In genomic region chr12:75087656-75088055, GRCh38 we compare ENCODE assay signal across 12 cellular contexts.
DNase-seq lines count a peak whose midpoint lies in the region; ATAC-seq and TF ChIP-seq lines count a peak whose summit lies in the region.
"Had no signal": no experiment of that assay in that cellular context is flagged by ENCODE, and none has a peak within 500 bp of the region (broad histone marks: within the 10 kb centered on the region; RNA-seq: fewer than 3 reads in every experiment).

No MANE protein-coding gene starts in this region.

- intact Hi-C loops in activated T-helper 1 cell treated with anti-CD3 and anti-CD28 coated beads, Interleukin-12 subunit alpha, Interleukin-12 subunit beta, Interleukin-2, Interleukin-4 antibody, amounts not matched to agents 30 ng/mL and 10 ng/mL and 1 ng/mL, durations not matched to agents 14 hours and 24 hours and 36 hours (cut with micrococcal nuclease) = no loop called here

- no peak overlapping the region for H3K4me3 Mint-ChIP-seq in activated T-helper 1 cell treated with anti-CD3 and anti-CD28 coated beads, Interleukin-12 subunit alpha, Interleukin-12 subunit beta, Interleukin-2, Interleukin-4 antibody, amounts not matched to agents 30 ng/mL and 10 ng/mL and 1 ng/mL, durations not matched to agents 14 hours and 24 hours and 36 hours

- no peaks in the 10 kb centered on the region for H3K9me3 Mint-ChIP-seq in activated T-helper 1 cell treated with anti-CD3 and anti-CD28 coated beads, Interleukin-12 subunit alpha, Interleukin-12 subunit beta, Interleukin-2, Interleukin-4 antibody, amounts not matched to agents 30 ng/mL and 10 ng/mL and 1 ng/mL, durations not matched to agents 14 hours and 24 hours and 36 hours

- no peaks in the 10 kb centered on the region for H3K9me3 ChIP-seq in BE2C
- H3K9me3 ChIP-seq: ascending aorta, left ventricle myocardium inferior had no signal

- H3K36me3 Mint-ChIP-seq in activated T-helper 1 cell treated with anti-CD3 and anti-CD28 coated beads, Interleukin-12 subunit alpha, Interleukin-12 subunit beta, Interleukin-2, Interleukin-4 antibody, amounts not matched to agents 30 ng/mL and 10 ng/mL and 1 ng/mL, durations not matched to agents 14 hours and 24 hours and 36 hours (ENCODE audit: low read depth) = no peaks in the 10 kb centered on the region

- ATAC-seq in HG02870 (IDR thresholded peaks at IDR 0.05; ENCODE audit: unreplicated experiment) = peak; percentile 54
- no peak for ATAC-seq in GM18520 (IDR thresholded peaks at IDR 0.05; ENCODE audit: unreplicated experiment)
- ATAC-seq in HG02852 (IDR thresholded peaks at IDR 0.05; ENCODE audit: unreplicated experiment) = no peak
- ATAC-seq: esophagus mucosa had no signal

- DNase-seq in BE2C (no peak), RPMI7951 (ENCODE audit: low read depth) (peak; percentile 15), iris pigment epithelial cell (ENCODE audit: low read depth) (peak; percentile 3), NCI-H226 (no peak)
- DNase-seq in activated T-helper 1 cell treated with anti-CD3 and anti-CD28 coated beads, Interleukin-12 subunit alpha, Interleukin-12 subunit beta, Interleukin-2, Interleukin-4 antibody, amounts not matched to agents 30 ng/mL and 10 ng/mL and 1 ng/mL, durations not matched to agents 14 hours and 24 hours and 36 hours (ENCODE audit: low spot score) = no peak
- DNase-seq: left ventricle myocardium inferior had no signal

- no peaks in the 10 kb centered on the region for H3K27me3 Mint-ChIP-seq in activated T-helper 1 cell treated with anti-CD3 and anti-CD28 coated beads, Interleukin-12 subunit alpha, Interleukin-12 subunit beta, Interleukin-2, Interleukin-4 antibody, amounts not matched to agents 30 ng/mL and 10 ng/mL and 1 ng/mL, durations not matched to agents 14 hours and 24 hours and 36 hours (ENCODE audit: insufficient read depth)

- no peak overlapping the region for H3K4me3 ChIP-seq in BE2C (ENCODE audit: low read depth, low read length)
- H3K4me3 ChIP-seq: ascending aorta, left ventricle myocardium inferior had no signal

- no peak overlapping the region for H3K27ac Mint-ChIP-seq in activated T-helper 1 cell treated with anti-CD3 and anti-CD28 coated beads, Interleukin-12 subunit alpha, Interleukin-12 subunit beta, Interleukin-2, Interleukin-4 antibody, amounts not matched to agents 30 ng/mL and 10 ng/mL and 1 ng/mL, durations not matched to agents 14 hours and 24 hours and 36 hours

- no peaks in the 10 kb centered on the region for H3K4me1 ChIP-seq in BE2C
- H3K4me1 ChIP-seq: ascending aorta, parathyroid adenoma had no signal

- H3K4me1 Mint-ChIP-seq in activated T-helper 1 cell treated with anti-CD3 and anti-CD28 coated beads, Interleukin-12 subunit alpha, Interleukin-12 subunit beta, Interleukin-2, Interleukin-4 antibody, amounts not matched to agents 30 ng/mL and 10 ng/mL and 1 ng/mL, durations not matched to agents 14 hours and 24 hours and 36 hours (ENCODE audit: low read depth) = no peaks in the 10 kb centered on the region

- TF ChIP-seq CTCF in BE2C (IDR thresholded peaks at IDR 0.05; ENCODE audit: low read depth, low read length) = peak; percentile 12; the same call in 1 of the 2 replicates

- H3K36me3 ChIP-seq in BE2C = no peaks in the 10 kb centered on the region
- H3K36me3 ChIP-seq: ascending aorta, left ventricle myocardium inferior had no signal

- no peaks in the 10 kb centered on the region for H3K27me3 ChIP-seq in BE2C
- H3K27me3 ChIP-seq: ascending aorta had no signal

Comparison
In these comparisons a context has a peak if more than half of its experiments do, and no peak if none do; other contexts are left out.
1. DNase-seq: peak in RPMI7951 (single experiment) and iris pigment epithelial cell (single experiment); none in BE2C (single experiment), activated T-helper 1 cell treated with anti-CD3 and anti-CD28 coated beads, Interleukin-12 subunit alpha, Interleukin-12 subunit beta, Interleukin-2, Interleukin-4 antibody, amounts not matched to agents 30 ng/mL and 10 ng/mL and 1 ng/mL, durations not matched to agents 14 hours and 24 hours and 36 hours (single experiment) and NCI-H226 (single experiment).